Comparison of ENCODE assay signal across 9 cellular contexts in the genomic region with DNA sequence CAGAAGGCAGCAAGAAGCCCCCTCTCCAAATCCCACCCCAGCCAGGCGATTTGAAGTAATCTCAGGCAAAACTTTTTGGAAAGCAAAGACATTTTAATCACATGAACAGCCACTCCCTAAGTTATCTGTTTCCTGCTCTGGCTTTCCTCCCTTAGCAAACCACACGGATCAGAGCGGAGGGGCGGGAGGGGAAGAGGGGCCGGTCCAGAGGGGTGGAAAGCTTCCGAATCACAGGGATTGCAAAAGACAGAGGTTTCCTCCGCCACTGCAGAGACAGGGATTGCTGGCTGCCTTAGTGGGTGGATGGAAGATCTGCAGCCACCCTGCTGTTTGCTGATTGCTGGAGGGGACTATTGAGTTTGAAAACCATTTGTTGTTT. TPM values are rescaled to one million over a fixed set of nuclear protein-coding genes. Genes with fewer than 3 reads are reported as not detected.
DNase-seq lines count a peak whose midpoint lies in the region; ATAC-seq and TF ChIP-seq lines count a peak whose summit lies in the region.
"Had no signal": no experiment of that assay in that cellular context is flagged by ENCODE, and none has a peak within 500 bp of the region (broad histone marks: within the 10 kb centered on the region; RNA-seq: fewer than 3 reads in every experiment).

No MANE protein-coding gene starts in this region.

- no peaks in the 10 kb centered on the region for H3K9me3 Mint-ChIP-seq in activated CD8-positive, alpha-beta T cell treated with anti-CD3 and anti-CD28 coated beads, Interleukin-2, amount 10 ng/mL, durations not matched to agents 7 days and 5 days (ENCODE audit: insufficient read depth)

- peak overlapping the region; percentile 44 for H3K27ac ChIP-seq in SJSA1
- H3K27ac ChIP-seq in vagina: no peak overlapping the region

- H3K27ac Mint-ChIP-seq in activated CD8-positive, alpha-beta T cell treated with anti-CD3 and anti-CD28 coated beads, Interleukin-2, amount 10 ng/mL, durations not matched to agents 7 days and 5 days: no peak overlapping the region

- no peaks in the 10 kb centered on the region for H3K36me3 Mint-ChIP-seq in activated CD8-positive, alpha-beta T cell treated with anti-CD3 and anti-CD28 coated beads, Interleukin-2, amount 10 ng/mL, durations not matched to agents 7 days and 5 days (ENCODE audit: low read depth)

- H3K27me3 Mint-ChIP-seq in activated CD8-positive, alpha-beta T cell treated with anti-CD3 and anti-CD28 coated beads, Interleukin-2, amount 10 ng/mL, durations not matched to agents 7 days and 5 days (ENCODE audit: low read depth): no peaks in the 10 kb centered on the region

- ATAC-seq in activated CD8-positive, alpha-beta T cell treated with anti-CD3 and anti-CD28 coated beads, Interleukin-2, amount 10 ng/mL, durations not matched to agents 7 days and 5 days: no peak

- H3K4me1 Mint-ChIP-seq in activated CD8-positive, alpha-beta T cell treated with anti-CD3 and anti-CD28 coated beads, Interleukin-2, amount 10 ng/mL, durations not matched to agents 7 days and 5 days (ENCODE audit: low read depth): peaks cover 5% of the 10 kb centered on the region

- H3K4me3 Mint-ChIP-seq in activated CD8-positive, alpha-beta T cell treated with anti-CD3 and anti-CD28 coated beads, Interleukin-2, amount 10 ng/mL, durations not matched to agents 7 days and 5 days: no peak overlapping the region

- POLR2A ChIA-PET in activated CD8-positive, alpha-beta T cell treated with anti-CD3 and anti-CD28 coated beads, Interleukin-2, amount 10 ng/mL, durations not matched to agents 7 days and 5 days (lab: Charles Lee): no interaction called here

- H3K27me3 ChIP-seq in SJSA1 (replicated peaks) (no peaks in the 10 kb centered on the region), vagina (no peaks in the 10 kb centered on the region)

- intact Hi-C loops in vagina (cut with DNase I): loop anchor here (2.0 kb wide), 1 partner anchor 39 kb away; no protein-coding TSS in a partner anchor

- CTCF ChIA-PET in activated CD8-positive, alpha-beta T cell treated with anti-CD3 and anti-CD28 coated beads, Interleukin-2, amount 10 ng/mL, durations not matched to agents 7 days and 5 days (lab: Charles Lee): no interaction called here

- TF ChIP-seq CTCF in AG10803 (conservative IDR thresholded peaks at IDR 0.05; ENCODE audit: low read length) (no peak), vagina (IDR thresholded peaks at IDR 0.05) (no peak)

- H3K4me3 ChIP-seq in AG10803 (ENCODE audit: low read length) (no peak overlapping the region), SJSA1 (no peak overlapping the region), vagina (peak overlapping the region in 1 of 2 donors; percentile 7)

- DNase-seq in AG10803 (ENCODE audit: low read depth) (peak; percentile 89), SJSA1 (ENCODE audit: low read depth in 1 of 2, low spot score in 2 of 2) (no peak), fibroblast of peridontal ligament (ENCODE audit: extremely low read depth) (peak; percentile 90), myocyte (ENCODE audit: low read depth) (peak; percentile 39), HT-29 (ENCODE audit: low spot score) (no peak), vagina (ENCODE audit: extremely low spot score in 2 of 2) (no peak)
- no peak for DNase-seq in activated CD8-positive, alpha-beta T cell treated with anti-CD3 and anti-CD28 coated beads, Interleukin-2, amount 10 ng/mL, durations not matched to agents 7 days and 5 days
- DNase-seq in activated T-cell treated with anti-CD3 and anti-CD28 coated beads, Interleukin-2, amount 50 U/mL, for 1 hour: no peak
- DNase-seq: NCI-H345 had no signal

- peaks cover 87% of the 10 kb centered on the region for H3K4me1 ChIP-seq in SJSA1 (replicated peaks)
- peaks cover 50% of the 10 kb centered on the region for H3K4me1 ChIP-seq in vagina

- no peak for TF ChIP-seq POLR2A in vagina (IDR thresholded peaks at IDR 0.05)

- H3K36me3 ChIP-seq in SJSA1: peaks cover 21% of the 10 kb centered on the region
- H3K36me3 ChIP-seq in vagina: no peaks in the 10 kb centered on the region

- H3K9me3 ChIP-seq in SJSA1 (replicated peaks) (no peaks in the 10 kb centered on the region), vagina (no peaks in the 10 kb centered on the region)

RNA-seq across cellular contexts. Expression of gene ZCCHC24, which starts 41.2 kb away (rescaled TPM):
- total RNA-seq in SJSA1 (2014; rRNA removed; shearing (Covaris generic)): 9.2 and 10.4 TPM in 2 replicates
- total RNA-seq in myocyte: 14.1 and 21.1 TPM in 2 replicates
- 14.4 TPM for polyA plus RNA-seq in myocyte (2012)
- total RNA-seq in activated CD8-positive, alpha-beta T cell treated with anti-CD3 and anti-CD28 coated beads, Interleukin-2, amount 10 ng/mL, durations not matched to agents 7 days and 5 days: 1 to 10 TPM; 1.7 to 1.8 TPM
- total RNA-seq in HT-29 (2014; rRNA removed; shearing (Covaris generic)): 0.10 TPM in 1 of 2 replicates, not detected in the other
- total RNA-seq in vagina: 57.0 TPM

RNA-seq across cellular contexts. Expression of gene PPIF, which starts 57.0 kb away (rescaled TPM):
- total RNA-seq in SJSA1 (2014; rRNA removed; shearing (Covaris generic)): 31.7 and 42.1 TPM in 2 replicates
- 9.8 and 24.5 TPM in 2 replicates for total RNA-seq in myocyte
- 14.8 TPM for polyA plus RNA-seq in myocyte (2012)
- total RNA-seq in activated CD8-positive, alpha-beta T cell treated with anti-CD3 and anti-CD28 coated beads, Interleukin-2, amount 10 ng/mL, durations not matched to agents 7 days and 5 days: 10 to 100 TPM; 74.7 to 77.7 TPM
- 58.3 and 65.8 TPM in 2 replicates for total RNA-seq in HT-29 (2014; rRNA removed; shearing (Covaris generic))
- total RNA-seq in vagina: 44.7 TPM

Comparison
In these comparisons a context has a peak if more than half of its experiments do, and no peak if none do; other contexts are left out.
1. DNase-seq: peak in AG10803 (single experiment), fibroblast of peridontal ligament (single experiment) and myocyte (single experiment); none in SJSA1 (0 of 2), activated CD8-positive, alpha-beta T cell treated with anti-CD3 and anti-CD28 coated beads, Interleukin-2, amount 10 ng/mL, durations not matched to agents 7 days and 5 days (single experiment), HT-29 (single experiment), vagina (0 of 2) and activated T-cell treated with anti-CD3 and anti-CD28 coated beads, Interleukin-2, amount 50 U/mL, for 1 hour (single experiment).